1 cellular context compared by ENCODE assay signal in genomic region chr5:142981886-142982820, GRCh38.
TF ChIP-seq lines count a peak whose summit lies in the region.

No MANE protein-coding gene starts in this region.

TF ChIP-seq in HepG2, 621 proteins besides CTCF, POLR2A, EP300 and RAD21 (continued from another document and continues in another):
- TF ChIP-seq TFE3 (CRISPR knock-in tag; IDR thresholded peaks at IDR 0.05) (peak; percentile 63; the same call in 1 of the 2 replicates), ZNF713 (CRISPR knock-in tag; IDR thresholded peaks at IDR 0.05) (no peak), POLR2G (IDR thresholded peaks at IDR 0.05; ENCODE audit: low read depth, low read length) (peak; percentile 61), ZNF318 (CRISPR knock-in tag; IDR thresholded peaks at IDR 0.05) (no peak), GFI1 (CRISPR knock-in tag; IDR thresholded peaks at IDR 0.05; ENCODE audit: borderline replicate concordance) (peak; percentile 83), ONECUT2 (CRISPR knock-in tag; IDR thresholded peaks at IDR 0.05) (no peak), GATAD2A (CRISPR knock-in tag; IDR thresholded peaks at IDR 0.05) (peak; percentile 69), ZBTB10 (CRISPR knock-in tag; IDR thresholded peaks at IDR 0.05; ENCODE audit: borderline replicate concordance) (no peak), CENPBD1 (CRISPR knock-in tag; IDR thresholded peaks at IDR 0.05; ENCODE audit: borderline replicate concordance, low read depth) (0 out of 2 replicates have a peak, but pooled peaks have one; percentile 55), PPARG (CRISPR knock-in tag; conservative IDR thresholded peaks at IDR 0.05) (peak; percentile 82), HOXA3 (CRISPR knock-in tag; IDR thresholded peaks at IDR 0.05) (peak; percentile 66; the same call in 1 of the 2 replicates), SOX6 (IDR thresholded peaks at IDR 0.05) (no peak), SOX6 (CRISPR knock-in tag; IDR thresholded peaks at IDR 0.05) (peak; percentile 79), ZFP91 (CRISPR knock-in tag; IDR thresholded peaks at IDR 0.05; ENCODE audit: borderline replicate concordance) (peak; percentile 63), ZBTB33 (CRISPR knock-in tag; IDR thresholded peaks at IDR 0.05) (peak; percentile 39; the same call in 1 of the 2 replicates), SAP130 (CRISPR knock-in tag; IDR thresholded peaks at IDR 0.05; ENCODE audit: low read depth) (peak; percentile 77), ZNF407 (CRISPR knock-in tag; IDR thresholded peaks at IDR 0.05; ENCODE audit: not compliant biosample characterization) (no peak)
